Comparison of ENCODE assay signal across 1 cellular context in the genomic region with DNA sequence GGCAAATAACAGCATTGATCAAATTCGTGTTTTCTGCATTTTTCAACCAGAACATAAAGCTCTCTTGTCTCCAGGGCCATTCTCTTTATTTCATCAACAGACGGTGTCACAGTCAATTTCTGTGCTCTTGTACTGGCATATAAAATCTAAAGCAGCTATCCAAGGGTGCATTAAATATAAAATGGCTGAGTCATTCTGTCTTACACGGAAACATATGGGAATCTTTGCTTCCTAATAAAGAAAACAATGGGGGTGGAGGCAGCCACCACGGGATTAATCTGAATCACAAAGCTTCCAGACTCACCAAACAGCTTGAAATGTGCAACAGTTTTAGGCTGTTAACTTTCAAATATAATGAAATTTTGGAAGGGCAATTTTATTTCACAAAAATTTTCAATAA.
A peak's percentile ranks its signal among the peaks of the same experiment; 100 is the strongest.
TF ChIP-seq lines count a peak whose summit lies in the region.

No MANE protein-coding gene starts in this region.

TF ChIP-seq in IMR-90, 13 proteins besides CTCF, POLR2A, EP300 and RAD21:
- TF ChIP-seq, protein P1, sequence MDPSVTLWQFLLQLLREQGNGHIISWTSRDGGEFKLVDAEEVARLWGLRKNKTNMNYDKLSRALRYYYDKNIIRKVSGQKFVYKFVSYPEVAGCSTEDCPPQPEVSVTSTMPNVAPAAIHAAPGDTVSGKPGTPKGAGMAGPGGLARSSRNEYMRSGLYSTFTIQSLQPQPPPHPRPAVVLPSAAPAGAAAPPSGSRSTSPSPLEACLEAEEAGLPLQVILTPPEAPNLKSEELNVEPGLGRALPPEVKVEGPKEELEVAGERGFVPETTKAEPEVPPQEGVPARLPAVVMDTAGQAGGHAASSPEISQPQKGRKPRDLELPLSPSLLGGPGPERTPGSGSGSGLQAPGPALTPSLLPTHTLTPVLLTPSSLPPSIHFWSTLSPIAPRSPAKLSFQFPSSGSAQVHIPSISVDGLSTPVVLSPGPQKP (IDR thresholded peaks at IDR 0.05; ENCODE audit: borderline replicate concordance, low read depth, low read length) = no peak
- no peak for TF ChIP-seq CHD1 (IDR thresholded peaks at IDR 0.05; ENCODE audit: low read depth, low read length)
- TF ChIP-seq, protein P2, sequence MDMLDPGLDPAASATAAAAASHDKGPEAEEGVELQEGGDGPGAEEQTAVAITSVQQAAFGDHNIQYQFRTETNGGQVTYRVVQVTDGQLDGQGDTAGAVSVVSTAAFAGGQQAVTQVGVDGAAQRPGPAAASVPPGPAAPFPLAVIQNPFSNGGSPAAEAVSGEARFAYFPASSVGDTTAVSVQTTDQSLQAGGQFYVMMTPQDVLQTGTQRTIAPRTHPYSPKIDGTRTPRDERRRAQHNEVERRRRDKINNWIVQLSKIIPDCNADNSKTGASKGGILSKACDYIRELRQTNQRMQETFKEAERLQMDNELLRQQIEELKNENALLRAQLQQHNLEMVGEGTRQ (IDR thresholded peaks at IDR 0.05; ENCODE audit: low read depth, low read length) = no peak
- no peak for TF ChIP-seq RFX5 (IDR thresholded peaks at IDR 0.05; ENCODE audit: low read depth, low read length)
- no peak for TF ChIP-seq CEBPB (IDR thresholded peaks at IDR 0.05; ENCODE audit: low read depth, low read length)
- no peak for TF ChIP-seq MXI1 (IDR thresholded peaks at IDR 0.05; ENCODE audit: borderline replicate concordance, low read depth, low read length)
- TF ChIP-seq MAZ (IDR thresholded peaks at IDR 0.05; ENCODE audit: borderline replicate concordance, low read depth, low read length) = no peak
- TF ChIP-seq SMC3 (IDR thresholded peaks at IDR 0.05; ENCODE audit: low read depth, low read length) = no peak
- peak; percentile 49; the same call in 1 of the 2 replicates for TF ChIP-seq BHLHE40 (IDR thresholded peaks at IDR 0.05; ENCODE audit: low read depth, low read length)
- TF ChIP-seq FOS (IDR thresholded peaks at IDR 0.05; ENCODE audit: low read depth, low read length) = no peak
- TF ChIP-seq MAFK (IDR thresholded peaks at IDR 0.05; ENCODE audit: low read depth, low read length) = peak; percentile 70
- peak; percentile 95 for TF ChIP-seq NFE2L2 (IDR thresholded peaks at IDR 0.05; ENCODE audit: low read depth, low read length)
- no peak for TF ChIP-seq RCOR1 (IDR thresholded peaks at IDR 0.05; ENCODE audit: insufficient replicate concordance, low read length)
